Comparison of ENCODE assay signal across 29 cellular contexts in the genomic region with DNA sequence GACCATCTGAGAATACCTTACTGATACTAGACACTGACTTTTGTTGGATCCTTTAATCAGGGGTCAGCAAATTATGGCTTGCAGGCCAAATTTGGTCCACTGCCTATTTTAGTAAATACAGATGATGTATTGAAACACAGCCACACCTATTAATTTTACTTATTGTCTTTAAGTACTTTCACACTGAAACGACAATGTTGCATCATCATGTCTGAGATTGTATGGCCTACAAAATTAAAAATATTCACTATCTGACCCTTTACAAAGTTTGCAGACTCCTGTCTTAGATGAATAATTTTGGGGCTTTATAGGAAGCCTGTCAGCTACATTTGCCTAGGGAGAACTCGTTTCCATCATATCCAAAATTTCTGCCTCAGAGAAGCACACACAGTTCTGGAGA.
"Had no signal": no experiment of that assay in that cellular context is flagged by ENCODE, and none has a peak within 500 bp of the region (broad histone marks: within the 10 kb centered on the region; RNA-seq: fewer than 3 reads in every experiment).

No MANE protein-coding gene starts in this region.

- ATAC-seq: Panc1, Right ventricle myocardium inferior, SK-N-SH treated with all-trans-retinoic acid at 6 μM for 48 hours, T-cell had no signal

- H3K36me3 ChIP-seq: SJCRH30 had no signal

- DNase-seq: Karpas-422, MM.1S, MV-4-11, NCI-H1092, NCI-H1105, NCI-H1417 treated with DMSO at 0.1 percent for 48 hours, NCI-H1436 treated with DMSO at 0.1 percent for 48 hours, NCI-H1694 treated with DMSO at 0.1 percent for 48 hours, NCI-H187 treated with DMSO at 0.1 percent for 48 hours, NCI-H2029, NCI-H2081, NCI-H226, NCI-H446 treated with DMSO at 0.1 percent for 48 hours, NCI-H510A, NCI-H524, NCI-H526, NCI-H748 treated with DMSO at 0.1 percent for 48 hours, NCI-H82, PC-9, SHP77, SIG-M5, SJCRH30, T-cell had no signal

- H3K27ac Mint-ChIP-seq: T-cell had no signal

- H3K9me3 ChIP-seq: SJCRH30 had no signal

- H3K27me3 ChIP-seq: SJCRH30 had no signal

- H3K4me3 ChIP-seq: PC-9, SJCRH30, SK-N-MC had no signal

- H2AFZ ChIP-seq: PC-9 had no signal

- H3K36me3 Mint-ChIP-seq: T-cell had no signal

- H3K27ac ChIP-seq: PC-9, RWPE1, SJCRH30, SK-N-MC had no signal

- H3K4me1 Mint-ChIP-seq: T-cell had no signal

- H3K4me2 ChIP-seq: PC-9 had no signal

- H3K4me3 Mint-ChIP-seq: T-cell had no signal

- H3K4me1 ChIP-seq: SJCRH30 had no signal

- FAIRE-seq: RCC 7860 had no signal
